Comparison of ENCODE assay signal across 21 cellular contexts in the genomic region with DNA sequence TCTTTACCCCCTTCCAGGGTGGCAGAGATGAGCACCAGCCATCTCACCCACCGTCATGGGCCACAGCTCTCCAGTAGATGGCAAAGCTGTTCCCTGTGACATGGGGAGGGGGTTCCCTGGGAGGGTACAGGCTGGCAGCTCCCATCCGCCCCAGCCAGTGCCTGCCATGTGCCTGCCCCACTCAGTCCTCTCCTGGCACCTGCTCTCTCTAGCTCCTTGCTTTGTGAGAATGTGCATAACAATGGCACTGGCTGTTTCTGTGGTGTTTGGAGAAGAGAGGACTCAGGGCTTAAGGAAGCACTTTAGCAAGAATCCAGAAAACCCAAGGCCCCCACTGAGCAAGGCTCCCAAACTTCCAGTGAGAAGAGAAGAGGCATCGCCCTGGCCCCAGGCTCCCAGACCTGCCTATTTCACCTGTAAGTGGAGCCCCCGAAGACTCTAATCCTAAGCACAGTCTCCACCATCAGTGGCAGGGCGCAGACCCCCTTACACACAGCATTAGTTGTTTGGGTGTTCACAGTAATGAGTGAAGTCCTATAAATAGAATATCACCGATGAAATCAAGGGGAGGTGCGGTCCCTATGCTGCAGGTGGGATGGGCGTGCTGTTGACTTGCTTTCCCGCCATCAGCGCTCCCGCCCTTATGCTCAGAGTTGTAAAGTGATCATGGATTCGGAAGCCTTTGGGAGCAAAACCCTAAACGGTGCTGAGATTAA.
DNase-seq lines count a peak whose midpoint lies in the region; ATAC-seq, FAIRE-seq and TF ChIP-seq lines count a peak whose summit lies in the region.
"Had no signal": no experiment of that assay in that cellular context is flagged by ENCODE, and none has a peak within 500 bp of the region (broad histone marks: within the 10 kb centered on the region; RNA-seq: fewer than 3 reads in every experiment).

No MANE protein-coding gene starts in this region.

- H4K20me1 ChIP-seq in GM23338 (replicated peaks; ENCODE audit: insufficient read depth), result peaks cover 8% of the 10 kb centered on the region; the same call in 1 of the 2 replicates
- H4K20me1 ChIP-seq in HepG2 (ENCODE audit: insufficient read depth, low read length), result no peaks in the 10 kb centered on the region

- FAIRE-seq in HepG2 (lab: Jason Lieb, UNC), result no peak
- FAIRE-seq: GM12891 had no signal

- H3K9me3 Mint-ChIP-seq in GM23338 (no peaks in the 10 kb centered on the region), WTC11 (0 out of 2 replicates have a peak, but pooled peaks cover under 1% of the 10 kb centered on the region)
- H3K9me3 Mint-ChIP-seq: IgD-negative memory B cell had no signal

- no peak overlapping the region for H3K9ac ChIP-seq in HepG2 (ENCODE audit: insufficient read depth, low read depth, low read length)
- H3K9ac ChIP-seq: SK-N-SH had no signal

- H3K4me1 Mint-ChIP-seq in GM23338 (peaks cover 37% of the 10 kb centered on the region), WTC11 (peaks cover 42% of the 10 kb centered on the region)

- intact Hi-C loops in HepG2 (cut with micrococcal nuclease; ENCODE audit: unreplicated experiment), result no loop called here
- intact Hi-C loops in sciatic nerve (cut with DNase I), result no loop called here

- TF ChIP-seq EP300 in HepG2 (IDR thresholded peaks at IDR 0.05; ENCODE audit: low read depth in 2 of 2, low read length in 2 of 2) (no peak), HepG2 (CRISPR knock-in tag; IDR thresholded peaks at IDR 0.05; ENCODE audit: borderline replicate concordance) (no peak)

- peaks cover 64% of the 10 kb centered on the region for H3K36me3 Mint-ChIP-seq in GM23338 (ENCODE audit: low read depth)
- peaks cover 39% of the 10 kb centered on the region for H3K36me3 Mint-ChIP-seq in WTC11

- peaks cover 10% of the 10 kb centered on the region for H3K4me1 ChIP-seq in GM23338 (ENCODE audit: insufficient read depth)
- no peaks in the 10 kb centered on the region for H3K4me1 ChIP-seq in HepG2 (ENCODE audit: insufficient read depth, low read length)
- H3K4me1 ChIP-seq: Caco-2 had no signal

- H3K4me3 Mint-ChIP-seq in GM23338 (no peak overlapping the region), WTC11 (no peak overlapping the region)
- H3K4me3 Mint-ChIP-seq: CD4-positive, alpha-beta memory T cell; IgD-negative memory B cell had no signal

- peak; percentile 58 for DNase-seq in GM23338 (ENCODE audit: low spot score)
- no peak for DNase-seq in WTC11 (ENCODE audit: low spot score)
- no peak for DNase-seq in HepG2 (ENCODE audit: low spot score)
- peak; percentile 23 for DNase-seq in sciatic nerve (ENCODE audit: low spot score)
- DNase-seq in amniotic stem cell (lab: John Stamatoyannopoulos, UW), result no peak
- DNase-seq in NCI-H128 (lab: John Stamatoyannopoulos, UW; ENCODE audit: unreplicated experiment), result no peak
- no peak for DNase-seq in stimulated activated naive CD4-positive, alpha-beta T cell treated with Interleukin-2 at 50 U/mL for 16 hours (lab: John Stamatoyannopoulos, UW)
- DNase-seq: BE2C; Caco-2; CD4-positive, alpha-beta memory T cell; DMS 273 treated with DMSO at 0.1 percent for 48 hours; DND-41; NCI-H1417; NCI-H1694 treated with DMSO at 0.1 percent for 48 hours; NCI-H2081 treated with DMSO at 0.1 percent for 48 hours; NCI-H446 treated with DMSO at 0.1 percent for 48 hours; NCI-H526 treated with DMSO at 0.1 percent for 48 hours; SK-N-SH had no signal

- POLR2A ChIA-PET in WTC11 (lab: Charles Lee) (no interaction called here), HepG2 (lab: Yijun Ruan, JAX) (no interaction called here)

- no peak for TF ChIP-seq POLR2A in HepG2 (IDR thresholded peaks at IDR 0.05; ENCODE audit: insufficient read depth in 1 of 2, low read depth in 2 of 2, low read length in 2 of 2)

- no peaks in the 10 kb centered on the region for H3F3A ChIP-seq in GM23338 (replicated peaks; ENCODE audit: low read depth)

- peaks cover 7% of the 10 kb centered on the region for H3K27me3 Mint-ChIP-seq in GM23338 (ENCODE audit: insufficient read depth, low read depth, poor library complexity)
- no peaks in the 10 kb centered on the region for H3K27me3 Mint-ChIP-seq in WTC11 (ENCODE audit: low read depth)
- H3K27me3 Mint-ChIP-seq: CD4-positive, alpha-beta memory T cell; IgD-negative memory B cell had no signal

- in situ Hi-C loops in HepG2 (cut with HindIII; ENCODE audit: extremely low pct_ligation_motif_present, low pct_unique_long_range_greater_than_20kb), result no loop called here

- TF ChIP-seq CTCF in GM23338 (conservative IDR thresholded peaks at IDR 0.05; ENCODE audit: low read depth in 2 of 2), result no peak; a peak in 1 of 4 replicates
- TF ChIP-seq CTCF in WTC11 (IDR thresholded peaks at IDR 0.05), result no peak
- no peak for TF ChIP-seq CTCF in HepG2 (CRISPR knock-in tag; IDR thresholded peaks at IDR 0.05)

- no peaks in the 10 kb centered on the region for H3K9me3 ChIP-seq in HepG2 (ENCODE audit: low read length)
- H3K9me3 ChIP-seq: BE2C, Caco-2, SK-N-SH had no signal

- H3K79me2 ChIP-seq in GM23338 (replicated peaks; ENCODE audit: insufficient read depth), result peaks cover 9% of the 10 kb centered on the region
- no peaks in the 10 kb centered on the region for H3K79me2 ChIP-seq in HepG2 (ENCODE audit: insufficient read depth, low read length)

- H3K36me3 ChIP-seq in GM23338 (ENCODE audit: insufficient read depth) (no peaks in the 10 kb centered on the region), HepG2 (replicated peaks in 1 of 2; ENCODE audit: control insufficient read depth in 1 of 2, insufficient read depth in 2 of 2, low read length in 2 of 2) (no peaks in the 10 kb centered on the region)
- H3K36me3 ChIP-seq: BE2C had no signal

- H3K4me3 ChIP-seq in GM23338 (no peak overlapping the region), HepG2 (replicated peaks in 1 of 3; ENCODE audit: insufficient read depth in 1 of 3, low read depth in 2 of 3, low read length in 3 of 3) (no peak overlapping the region)

- TF ChIP-seq RAD21 in HepG2 (CRISPR knock-in tag; IDR thresholded peaks at IDR 0.05), result no peak

- peak; percentile 85 for ATAC-seq in GM23338
- peak; percentile 82 for ATAC-seq in WTC11
- ATAC-seq in HepG2, result no peak
- no peak for ATAC-seq in sciatic nerve
- ATAC-seq: HCT116 had no signal

- H2AFZ ChIP-seq in GM23338 (no peak overlapping the region), HepG2 (ENCODE audit: low read length) (no peak overlapping the region)

- no TSS peak for BruUV-seq in HepG2 (replicated peaks; lab: Mats Ljungman, UMichigan)

- no peaks in the 10 kb centered on the region for H3K9me2 ChIP-seq in GM23338 (ENCODE audit: insufficient read depth)
- H3K9me2 ChIP-seq: SK-N-SH had no signal

- CTCF ChIA-PET in WTC11 (lab: Charles Lee), result interaction anchor here (2.9 kb wide), 1 partner anchor 207 kb away, joined by 10 read pairs; no protein-coding TSS in a partner anchor
- CTCF ChIA-PET in HepG2 (lab: Yijun Ruan, JAX; ENCODE audit: low intra/inter-chr PET ratio, low total read pairs), result no interaction called here

- WGBS in HepG2 (ENCODE audit: low lambda C conversion rate), result 45% methylated on average over 13 of the region's 13 CpGs

- H3K27ac Mint-ChIP-seq in GM23338, result no peak overlapping the region
- H3K27ac Mint-ChIP-seq in WTC11, result no peak overlapping the region

- H3K27me3 ChIP-seq in GM23338 (ENCODE audit: insufficient read depth) (no peaks in the 10 kb centered on the region), HepG2 (ENCODE audit: control insufficient read depth in 1 of 2, insufficient read depth in 2 of 2, low read length in 2 of 2) (peaks cover 0 to 29% of the 10 kb centered on the region in 2 experiments; a peak in 3 of 5 replicates)
- H3K27me3 ChIP-seq: BE2C had no signal

- H3K4me2 ChIP-seq in GM23338 (no peak overlapping the region; the same call in 1 of the 2 replicates), HepG2 (ENCODE audit: low read depth, low read length) (no peak overlapping the region)
- H3K4me2 ChIP-seq: SK-N-SH had no signal

- H3K27ac ChIP-seq in GM23338 (ENCODE audit: low read depth), result no peak overlapping the region
- H3K27ac ChIP-seq in HepG2 (ENCODE audit: extremely low read length, insufficient read depth, low read length), result no peak overlapping the region

TF ChIP-seq in GM23338, 12 proteins besides CTCF, POLR2A, EP300 and RAD21 (continues in another document):
- TF ChIP-seq NANOG (IDR thresholded peaks at IDR 0.05; ENCODE audit: borderline replicate concordance), result no peak

TF ChIP-seq in WTC11, 78 proteins besides CTCF, POLR2A, EP300 and RAD21:
- TF ChIP-seq MAX (CRISPR knock-in tag; IDR thresholded peaks at IDR 0.05) (0 out of 2 replicates have a peak, but pooled peaks have one; percentile 16), PRRX2 (CRISPR knock-in tag; IDR thresholded peaks at IDR 0.05) (no peak)

TF ChIP-seq in HepG2, 621 proteins besides CTCF, POLR2A, EP300 and RAD21:
- TF ChIP-seq ZNF83 (CRISPR knock-in tag; IDR thresholded peaks at IDR 0.05; ENCODE audit: borderline replicate concordance) (no peak), YEATS4 (CRISPR knock-in tag; IDR thresholded peaks at IDR 0.05; ENCODE audit: borderline replicate concordance) (no peak), MNT (IDR thresholded peaks at IDR 0.05) (peak; percentile 67)
- TF ChIP-seq, protein P1, sequence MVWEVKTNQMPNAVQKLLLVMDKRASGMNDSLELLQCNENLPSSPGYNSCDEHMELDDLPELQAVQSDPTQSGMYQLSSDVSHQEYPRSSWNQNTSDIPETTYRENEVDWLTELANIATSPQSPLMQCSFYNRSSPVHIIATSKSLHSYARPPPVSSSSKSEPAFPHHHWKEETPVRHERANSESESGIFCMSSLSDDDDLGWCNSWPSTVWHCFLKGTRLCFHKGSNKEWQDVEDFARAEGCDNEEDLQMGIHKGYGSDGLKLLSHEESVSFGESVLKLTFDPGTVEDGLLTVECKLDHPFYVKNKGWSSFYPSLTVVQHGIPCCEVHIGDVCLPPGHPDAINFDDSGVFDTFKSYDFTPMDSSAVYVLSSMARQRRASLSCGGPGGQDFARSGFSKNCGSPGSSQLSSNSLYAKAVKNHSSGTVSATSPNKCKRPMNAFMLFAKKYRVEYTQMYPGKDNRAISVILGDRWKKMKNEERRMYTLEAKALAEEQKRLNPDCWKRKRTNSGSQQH (CRISPR knock-in tag; IDR thresholded peaks at IDR 0.05; ENCODE audit: low read depth), result no peak

Comparison
In these comparisons a context has a peak if more than half of its experiments do, and no peak if none do; other contexts are left out.
1. ATAC-seq: peak in GM23338 (single experiment) and WTC11 (single experiment); none in HepG2 (single experiment) and sciatic nerve (single experiment).
2. DNase-seq: peak in GM23338 (single experiment) and sciatic nerve (single experiment); none in WTC11 (single experiment), HepG2 (single experiment), amniotic stem cell (single experiment), NCI-H128 (single experiment) and stimulated activated naive CD4-positive, alpha-beta T cell treated with Interleukin-2 at 50 U/mL for 16 hours (single experiment).